In genomic region chr12:46110928-46111699, GRCh38 we compare ENCODE assay signal across 1 cellular context.
TF ChIP-seq lines count a peak whose summit lies in the region.

No MANE protein-coding gene starts in this region.

TF ChIP-seq in HepG2, 621 proteins besides CTCF, POLR2A, EP300 and RAD21 (continued from another document):
- TF ChIP-seq, protein P1, sequence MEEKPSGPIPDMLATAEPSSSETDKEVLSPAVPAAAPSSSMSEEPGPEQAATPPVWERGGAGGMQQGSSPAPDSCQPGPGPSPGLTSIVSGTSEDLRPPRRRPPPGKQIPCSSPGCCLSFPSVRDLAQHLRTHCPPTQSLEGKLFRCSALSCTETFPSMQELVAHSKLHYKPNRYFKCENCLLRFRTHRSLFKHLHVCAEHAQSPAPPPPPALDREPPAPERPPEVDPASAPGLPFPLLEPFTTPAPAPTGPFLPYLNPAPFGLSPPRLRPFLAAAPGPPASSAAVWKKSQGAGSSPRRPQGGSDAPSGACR (CRISPR knock-in tag; IDR thresholded peaks at IDR 0.05) = no peak
- TF ChIP-seq, protein P2, sequence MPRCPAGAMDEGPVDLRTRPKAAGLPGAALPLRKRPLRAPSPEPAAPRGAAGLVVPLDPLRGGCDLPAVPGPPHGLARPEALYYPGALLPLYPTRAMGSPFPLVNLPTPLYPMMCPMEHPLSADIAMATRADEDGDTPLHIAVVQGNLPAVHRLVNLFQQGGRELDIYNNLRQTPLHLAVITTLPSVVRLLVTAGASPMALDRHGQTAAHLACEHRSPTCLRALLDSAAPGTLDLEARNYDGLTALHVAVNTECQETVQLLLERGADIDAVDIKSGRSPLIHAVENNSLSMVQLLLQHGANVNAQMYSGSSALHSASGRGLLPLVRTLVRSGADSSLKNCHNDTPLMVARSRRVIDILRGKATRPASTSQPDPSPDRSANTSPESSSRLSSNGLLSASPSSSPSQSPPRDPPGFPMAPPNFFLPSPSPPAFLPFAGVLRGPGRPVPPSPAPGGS (CRISPR knock-in tag; IDR thresholded peaks at IDR 0.05) = no peak
- TF ChIP-seq LCORL (IDR thresholded peaks at IDR 0.05) (no peak), LCORL (CRISPR knock-in tag; IDR thresholded peaks at IDR 0.05) (no peak), PBX3 (CRISPR knock-in tag; IDR thresholded peaks at IDR 0.05; ENCODE audit: borderline replicate concordance) (no peak)
